ENCODE assay signal across 29 cellular contexts in the genomic region with DNA sequence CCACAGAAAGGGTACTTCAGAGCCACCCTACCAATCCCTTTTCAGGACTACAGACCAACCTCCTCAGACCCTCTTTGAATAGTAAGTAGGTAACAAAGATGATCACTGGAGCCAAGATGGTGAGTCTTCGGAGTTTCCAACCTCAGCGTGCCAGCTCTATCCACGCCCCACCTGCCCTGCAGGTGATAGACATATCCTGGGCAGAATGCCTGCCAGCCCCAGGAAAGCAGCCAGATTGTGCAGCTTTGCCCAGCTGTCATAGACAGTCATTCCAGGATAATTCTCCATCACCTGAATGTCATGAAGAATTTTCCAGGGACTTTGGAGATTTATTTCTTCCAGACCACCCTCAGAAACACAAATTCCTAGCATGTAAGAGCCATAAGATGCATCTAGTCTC.
"Had no signal": no experiment of that assay in that cellular context is flagged by ENCODE, and none has a peak within 500 bp of the region (broad histone marks: within the 10 kb centered on the region; RNA-seq: fewer than 3 reads in every experiment).

No MANE protein-coding gene starts in this region.

- H3K27ac ChIP-seq: left lung, lower lobe of right lung, ovary, prostate gland, skin epidermis, stomach, testis, thyroid gland, upper lobe of right lung, uterus had no signal

- FAIRE-seq: islet of Langerhans, kidney had no signal

- H3K27me3 ChIP-seq: left lung, ovary, stomach, testis, thyroid gland, upper lobe of right lung, uterus had no signal

- H3K4me1 ChIP-seq: left lung, lower lobe of right lung, prostate gland, stomach, testis, thyroid gland, upper lobe of right lung, uterus had no signal

- H3K27ac Mint-ChIP-seq: immature natural killer cell; naive B cell; natural killer cell; stimulated activated naive B cell treated with anti-CD40 and anti-IgM and Interleukin-4, amounts not matched to agents 10 μg/mL and 1 μg/mL and 100 μg/mL, for 72 hours had no signal

- H3K4me3 ChIP-seq: left lung, lower lobe of right lung, ovary, prostate gland, skin epidermis, stomach, testis, thyroid gland, upper lobe of right lung, uterus had no signal

- H3K9me3 Mint-ChIP-seq: natural killer cell; stimulated activated naive B cell treated with anti-CD40 and anti-IgM and Interleukin-4, amounts not matched to agents 10 μg/mL and 1 μg/mL and 100 μg/mL, for 72 hours had no signal

- DNase-seq: hypothalamus; immature natural killer cell; kidney; left colon; left lung; lower lobe of right lung; mammary epithelial cell; mesenchymal stem cell; naive B cell; natural killer cell; ovary; retina; right cardiac atrium; stimulated activated CD4-positive, alpha-beta T cell treated with anti-CD3 and anti-CD28 coated beads, Interleukin-12 subunit alpha, Interleukin-12 subunit beta, amount 100 ng/mL, for 4 hours; stimulated activated CD4-positive, alpha-beta T cell treated with anti-CD3 and anti-CD28 coated beads, Interleukin-15, amount 100 ng/mL, for 24 hours; stimulated activated CD4-positive, alpha-beta T cell treated with anti-CD3 and anti-CD28 coated beads, Interleukin-2, amount 100 ng/mL, for 24 hours; stimulated activated CD4-positive, alpha-beta T cell treated with anti-CD3 and anti-CD28 coated beads, Interleukin-4, amount 100 ng/mL, for 1 hour; stimulated activated naive B cell treated with anti-CD40 and anti-IgM and Interleukin-4, amounts not matched to agents 10 μg/mL and 1 μg/mL and 100 μg/mL, for 72 hours; stimulated activated naive CD8-positive, alpha-beta T cell treated with anti-CD3 and anti-CD28 coated beads, Interleukin-15, Interleukin-2, amounts not matched to agents 100 U/mL and 50 U/mL, for 24 hours; stomach; testis; thyroid gland; trophoblast cell; upper lobe of right lung; uterus had no signal

- H3K4me3 Mint-ChIP-seq: immature natural killer cell; naive B cell; natural killer cell; stimulated activated naive B cell treated with anti-CD40 and anti-IgM and Interleukin-4, amounts not matched to agents 10 μg/mL and 1 μg/mL and 100 μg/mL, for 72 hours had no signal

- H3K36me3 Mint-ChIP-seq: immature natural killer cell; naive B cell; natural killer cell; stimulated activated naive B cell treated with anti-CD40 and anti-IgM and Interleukin-4, amounts not matched to agents 10 μg/mL and 1 μg/mL and 100 μg/mL, for 72 hours had no signal

- ATAC-seq: left colon; left lung; lower lobe of right lung; natural killer cell; right cardiac atrium; sciatic nerve; stimulated activated naive B cell treated with anti-CD40 and anti-IgM and Interleukin-4, amounts not matched to agents 10 μg/mL and 1 μg/mL and 100 μg/mL, for 72 hours; stimulated activated naive CD8-positive, alpha-beta T cell treated with anti-CD3 and anti-CD28 coated beads, Interleukin-15, Interleukin-2, amounts not matched to agents 100 U/mL and 50 U/mL, for 24 hours; upper lobe of right lung had no signal

- H3K36me3 ChIP-seq: left lung, lower lobe of right lung, ovary, prostate gland, stomach, thyroid gland, upper lobe of right lung, uterus had no signal

- H3K9me3 ChIP-seq: left lung, lower lobe of right lung, ovary, prostate gland, testis, thyroid gland, upper lobe of right lung, uterus had no signal

- H3K4me1 Mint-ChIP-seq: immature natural killer cell; naive B cell; natural killer cell; stimulated activated naive B cell treated with anti-CD40 and anti-IgM and Interleukin-4, amounts not matched to agents 10 μg/mL and 1 μg/mL and 100 μg/mL, for 72 hours had no signal
